8 cellular contexts compared by ENCODE assay signal in the genomic region with DNA sequence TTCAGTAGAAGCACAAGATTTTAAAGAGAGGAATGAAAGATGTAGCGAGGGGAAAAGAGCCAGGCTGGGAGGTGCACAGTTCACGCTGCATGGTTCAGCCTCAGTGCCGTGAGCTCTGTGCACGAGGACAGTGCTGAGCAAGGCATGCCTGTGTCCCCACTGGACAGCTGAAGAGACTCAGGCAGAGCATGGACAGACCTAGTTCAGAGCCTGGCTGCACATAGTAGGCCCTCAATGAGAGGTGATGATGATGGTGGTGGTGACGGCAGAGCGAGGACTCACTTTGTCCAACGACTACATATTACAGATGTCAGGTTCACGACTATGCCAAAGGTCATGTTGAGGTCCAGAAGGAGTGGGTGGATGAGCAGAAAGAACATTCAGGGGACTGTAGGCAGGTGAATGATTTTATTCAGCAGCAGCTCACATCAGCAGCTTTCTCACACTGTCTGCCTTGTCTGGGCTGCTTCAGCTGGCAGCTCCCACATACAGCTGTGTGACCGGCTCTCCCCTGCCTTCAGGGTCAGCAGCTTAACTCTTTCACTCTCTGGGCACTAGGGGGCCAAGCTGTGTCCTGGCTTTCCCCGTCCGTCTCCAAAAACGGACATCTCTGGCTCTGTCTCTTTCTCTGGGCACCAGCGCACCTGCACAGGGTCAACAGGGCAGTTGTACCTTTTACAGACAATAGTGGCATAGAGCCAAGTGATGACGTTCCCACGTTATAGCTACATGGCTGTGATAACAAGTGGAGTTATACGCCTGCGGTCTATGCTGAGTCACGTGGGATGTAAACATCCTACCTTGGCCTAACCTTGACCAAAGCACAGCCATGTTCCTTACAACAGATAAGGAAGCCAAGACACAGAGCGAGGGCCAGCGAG.
A peak's percentile ranks its signal among the peaks of the same experiment; 100 is the strongest.
DNase-seq lines count a peak whose midpoint lies in the region; ATAC-seq and TF ChIP-seq lines count a peak whose summit lies in the region.

No MANE protein-coding gene starts in this region.

- peak; percentile 90 for DNase-seq in NCI-H510A treated with DMSO at 0.1 percent for 48 hours (lab: John Stamatoyannopoulos, UW)
- peak; percentile 84 for DNase-seq in endodermal cell
- DNase-seq in progenitor cell of endocrine pancreas (ENCODE audit: low spot score, unreplicated experiment): peak; percentile 19
- no peak for DNase-seq in SW 1271 (lab: John Stamatoyannopoulos, UW)
- DNase-seq in cortex of kidney (lab: John Stamatoyannopoulos, UW): no peak

- TF ChIP-seq CTCF in GM12872 (IDR thresholded peaks at IDR 0.05; ENCODE audit: insufficient read depth, low read depth, low read length) (peak; percentile 61; the same call in 2 of the 3 replicates), endodermal cell (conservative IDR thresholded peaks at IDR 0.05) (peak; percentile 82), progenitor cell of endocrine pancreas (IDR thresholded peaks at IDR 0.05; ENCODE audit: unreplicated experiment) (peak; percentile 64)

- H3K27ac Mint-ChIP-seq in endodermal cell: no peak overlapping the region
- no peak overlapping the region for H3K27ac Mint-ChIP-seq in progenitor cell of endocrine pancreas

- H3K27me3 Mint-ChIP-seq in endodermal cell (ENCODE audit: insufficient read depth): no peaks in the 10 kb centered on the region
- peaks cover 4% of the 10 kb centered on the region for H3K27me3 Mint-ChIP-seq in progenitor cell of endocrine pancreas

- H3K36me3 Mint-ChIP-seq in endodermal cell (ENCODE audit: low read depth): no peaks in the 10 kb centered on the region
- no peaks in the 10 kb centered on the region for H3K36me3 Mint-ChIP-seq in progenitor cell of endocrine pancreas (ENCODE audit: insufficient read depth)

- no peak overlapping the region for H3K9ac ChIP-seq in endodermal cell (ENCODE audit: extremely low read depth, low read length, poor library complexity, severe bottlenecking)

- 78 to 80% methylated on average over 15 to 20 of the region's 20 CpGs for WGBS in endodermal cell (ENCODE audit: insufficient coverage in 1 of 2, insufficient read length in 1 of 2), 2 experiments

- ATAC-seq in GM19023 (IDR thresholded peaks at IDR 0.05; ENCODE audit: unreplicated experiment) (no peak), HG03139 (IDR thresholded peaks at IDR 0.05; ENCODE audit: unreplicated experiment) (no peak)

- no peak overlapping the region for H3K4me3 ChIP-seq in endodermal cell (ENCODE audit: low read length)

- H3K4me1 ChIP-seq in endodermal cell (ENCODE audit: control insufficient read depth, insufficient read depth, low read length): peaks cover 21% of the 10 kb centered on the region

- H3K4me1 Mint-ChIP-seq in endodermal cell: peaks cover 42% of the 10 kb centered on the region
- H3K4me1 Mint-ChIP-seq in progenitor cell of endocrine pancreas (ENCODE audit: low read depth): peaks cover 8% of the 10 kb centered on the region

- no peak overlapping the region for H3K27ac ChIP-seq in endodermal cell (ENCODE audit: low read depth, low read length)

- H3K9me3 Mint-ChIP-seq in endodermal cell (peaks cover 3% of the 10 kb centered on the region), progenitor cell of endocrine pancreas (ENCODE audit: low read depth) (no peaks in the 10 kb centered on the region)

- H3K4me3 Mint-ChIP-seq in endodermal cell (no peak overlapping the region), progenitor cell of endocrine pancreas (ENCODE audit: low read depth) (no peak overlapping the region)

- no peaks in the 10 kb centered on the region for H3K27me3 ChIP-seq in endodermal cell (ENCODE audit: control insufficient read depth, insufficient read depth, low read length, poor library complexity, severe bottlenecking)

- no peaks in the 10 kb centered on the region for H3K36me3 ChIP-seq in endodermal cell (ENCODE audit: control insufficient read depth, insufficient read depth, low read length)

- H3K9me3 ChIP-seq in endodermal cell (ENCODE audit: control insufficient read depth, low read length): peaks cover 7% of the 10 kb centered on the region

Comparison
In these comparisons a context has a peak if more than half of its experiments do, and no peak if none do; other contexts are left out.
1. DNase-seq: peak in NCI-H510A treated with DMSO at 0.1 percent for 48 hours (single experiment), endodermal cell (single experiment) and progenitor cell of endocrine pancreas (single experiment); none in SW 1271 (0 of 2) and cortex of kidney (single experiment).
2. Peak in every context shown above with its lines, with median percentiles within 50 percentile points of each other: CTCF ChIP-seq.